In genomic region chr2:120708944-120709607, GRCh38 we compare ENCODE assay signal across 18 cellular contexts. TPM values are rescaled to one million over a fixed set of nuclear protein-coding genes. Genes with fewer than 3 reads are reported as not detected.
"Had no signal": no experiment of that assay in that cellular context is flagged by ENCODE, and none has a peak within 500 bp of the region (broad histone marks: within the 10 kb centered on the region; RNA-seq: fewer than 3 reads in every experiment).

No MANE protein-coding gene starts in this region.

- H3K36me3 ChIP-seq: left lung, stomach, WERI-Rb-1 had no signal

- H3K9me3 ChIP-seq: left lung, stomach had no signal

- H3K27ac ChIP-seq: epithelial cell of prostate, left lung, stomach, WERI-Rb-1 had no signal

- H3K4me1 ChIP-seq: left lung, stomach had no signal

- H3K4me3 ChIP-seq: left lung, skin epidermis, stomach had no signal

- ATAC-seq: effector memory CD8-positive, alpha-beta T cell; left lung; right cardiac atrium; stimulated activated effector memory CD8-positive, alpha-beta T cell treated with anti-CD3 and anti-CD28 coated beads, Interleukin-12 subunit alpha, Interleukin-12 subunit beta, amount 100 ng/mL, for 72 hours had no signal

- DNase-seq: activated CD4-positive, alpha-beta T cell treated with anti-CD3 and anti-CD28 coated beads, Interleukin-2, amount 50 U/mL, for 4 hours; effector memory CD8-positive, alpha-beta T cell; foreskin fibroblast; hypothalamus; left lung; midbrain; nephron progenitor cell; right cardiac atrium; stimulated activated CD4-positive, alpha-beta T cell treated with anti-CD3 and anti-CD28 coated beads, Interleukin-4, amount 100 ng/mL, for 1 hour; stomach; SW 1271; T-helper 2 cell; trophoblast cell; WERI-Rb-1 had no signal

RNA-seq across cellular contexts. Expression of gene GLI2, which starts 26.6 kb away (rescaled TPM):
- total RNA-seq: lung microvascular endothelial cell had no signal
